Comparison of ENCODE assay signal across 10 cellular contexts in genomic region chr9:130685104-130685503, GRCh38. TPM values are rescaled to one million over a fixed set of nuclear protein-coding genes. Genes with fewer than 3 reads are reported as not detected.
"Had no signal": no experiment of that assay in that cellular context is flagged by ENCODE, and none has a peak within 500 bp of the region (broad histone marks: within the 10 kb centered on the region; RNA-seq: fewer than 3 reads in every experiment).

No MANE protein-coding gene starts in this region.

- H2AFZ ChIP-seq: GM23248 had no signal

- FAIRE-seq: HTR-8/SVneo had no signal

- H3K36me3 ChIP-seq: HAP-1 had no signal

- DNase-seq: GM23248, GOT3, H7, KG1 had no signal

- H3K4me3 ChIP-seq: GM23248, HAP-1 had no signal

- H3K27ac ChIP-seq: GM23248 had no signal

- ATAC-seq: HCT116 had no signal

- H3K9ac ChIP-seq: GM23248 had no signal

RNA-seq across cellular contexts. Expression of gene PRDM12, which starts 20.7 kb away (rescaled TPM):
- total RNA-seq: GM23248, H4, HT-29 had no signal
- polyA plus RNA-seq: GM23248, IgD-negative memory B cell had no signal
